ENCODE assay signal across 21 cellular contexts in genomic region chr3:159640220-159640619, GRCh38.
A peak's percentile ranks its signal among the peaks of the same experiment; 100 is the strongest.
DNase-seq lines count a peak whose midpoint lies in the region; ATAC-seq, FAIRE-seq and TF ChIP-seq lines count a peak whose summit lies in the region.
"Had no signal": no experiment of that assay in that cellular context is flagged by ENCODE, and none has a peak within 500 bp of the region (broad histone marks: within the 10 kb centered on the region; RNA-seq: fewer than 3 reads in every experiment).

No MANE protein-coding gene starts in this region.

- H4K91ac ChIP-seq in IMR-90 (ENCODE audit: insufficient read depth, low read depth, low read length) = no peak overlapping the region

- ATAC-seq in GM23338 = no peak
- ATAC-seq in IMR-90 (ENCODE audit: low read depth) = no peak
- no peak for ATAC-seq in WTC11
- no peak for ATAC-seq in GM18511 (IDR thresholded peaks at IDR 0.05; ENCODE audit: unreplicated experiment)
- ATAC-seq: CD8-positive, alpha-beta T cell had no signal

- H2AFZ ChIP-seq in GM23338 (peak overlapping the region; percentile 60), IMR-90 (replicated peaks; ENCODE audit: low read length, poor library complexity) (no peak overlapping the region)

- CTCF ChIA-PET in IMR-90 (lab: Yijun Ruan, JAX) (no interaction called here), WTC11 (lab: Charles Lee) (interaction anchor here (1.2 kb wide), 1 partner anchor 164 kb away, joined by 3 read pairs; no protein-coding TSS in a partner anchor)

- no peaks in the 10 kb centered on the region for H4K20me1 ChIP-seq in GM23338 (replicated peaks; ENCODE audit: insufficient read depth)
- no peaks in the 10 kb centered on the region for H4K20me1 ChIP-seq in IMR-90 (ENCODE audit: insufficient read depth, low read length)
- H4K20me1 ChIP-seq: BLaER1 treated with 17β-estradiol and CSF1 and Interleukin-3, amounts not matched to agents 10 nM and 100 nM had no signal

- H3K9me1 ChIP-seq in IMR-90 (ENCODE audit: insufficient read depth, low read length) = no peaks in the 10 kb centered on the region; the same call in 1 of the 2 replicates

- H3K9me3 ChIP-seq in IMR-90 (ENCODE audit: control insufficient read depth, insufficient read depth, low read length) (no peaks in the 10 kb centered on the region), spleen (no peaks in the 10 kb centered on the region)
- H3K9me3 ChIP-seq: BLaER1 treated with 17β-estradiol and CSF1 and Interleukin-3, amounts not matched to agents 10 nM and 100 nM had no signal

- no peaks in the 10 kb centered on the region for H3K79me1 ChIP-seq in IMR-90 (ENCODE audit: low read depth in 1 of 2, low read length in 2 of 2)

- no peak overlapping the region for H2BK120ac ChIP-seq in IMR-90 (ENCODE audit: low read depth, low read length)

- H3K4ac ChIP-seq in IMR-90 (ENCODE audit: low read depth, low read length) = no peak overlapping the region

- H3K4me1 Mint-ChIP-seq in GM23338 = peaks cover 17% of the 10 kb centered on the region
- H3K4me1 Mint-ChIP-seq in WTC11 = peaks cover 22% of the 10 kb centered on the region
- H3K4me1 Mint-ChIP-seq: B cell, IgD-negative memory B cell had no signal

- in situ Hi-C loops in IMR-90 (cut with MboI; ENCODE audit: low sequenced_read_pairs) = no loop called here

- peaks cover 11% of the 10 kb centered on the region for H3K4me1 ChIP-seq in GM23338 (ENCODE audit: insufficient read depth)
- peaks cover 5% of the 10 kb centered on the region; the same call in 1 of the 2 replicates for H3K4me1 ChIP-seq in IMR-90 (ENCODE audit: control insufficient read depth, insufficient read depth, low read length)
- no peaks in the 10 kb centered on the region for H3K4me1 ChIP-seq in spleen
- H3K4me1 ChIP-seq: BLaER1 treated with 17β-estradiol and CSF1 and Interleukin-3, amounts not matched to agents 10 nM and 100 nM had no signal

- no peak for DNase-seq in GM23338 (ENCODE audit: low spot score)
- no peak for DNase-seq in IMR-90
- DNase-seq in WTC11 (ENCODE audit: low spot score) = no peak
- DNase-seq in fibroblast of mammary gland (ENCODE audit: low read depth) = peak; percentile 21
- no peak for DNase-seq in HTR-8/SVneo (ENCODE audit: insufficient read length, low spot score)
- DNase-seq in spleen = no peak
- DNase-seq in NCI-H2227 (lab: John Stamatoyannopoulos, UW; ENCODE audit: unreplicated experiment) = no peak
- DNase-seq: Calu3; CD8-positive, alpha-beta T cell; DMS 273 treated with DMSO at 0.1 percent for 48 hours; DMS53; DND-41; EL; GOT3; H9; KG1 had no signal

- H3K36me3 Mint-ChIP-seq in GM23338 (ENCODE audit: low read depth) (no peaks in the 10 kb centered on the region), WTC11 (no peaks in the 10 kb centered on the region)
- H3K36me3 Mint-ChIP-seq: CD8-positive, alpha-beta T cell; IgD-negative memory B cell had no signal

- no peak overlapping the region for H3K14ac ChIP-seq in IMR-90 (replicated peaks; ENCODE audit: low read depth, low read length)

- H2AK9ac ChIP-seq in IMR-90 (replicated peaks; ENCODE audit: low read depth, low read length, poor library complexity) = no peak overlapping the region

- no peak overlapping the region for H2BK15ac ChIP-seq in IMR-90 (ENCODE audit: low read depth, low read length)

- H3K27me3 Mint-ChIP-seq in GM23338 (ENCODE audit: insufficient read depth, low read depth, poor library complexity) (peaks cover 2% of the 10 kb centered on the region), WTC11 (ENCODE audit: low read depth) (no peaks in the 10 kb centered on the region)
- H3K27me3 Mint-ChIP-seq: B cell, IgD-negative memory B cell had no signal

- no peak overlapping the region for H2BK5ac ChIP-seq in IMR-90 (ENCODE audit: low read depth, low read length, poor library complexity, severe bottlenecking)

- H3K9me2 ChIP-seq in GM23338 (ENCODE audit: insufficient read depth) = peaks cover 3% of the 10 kb centered on the region; the same call in 1 of the 2 replicates

- no peak for FAIRE-seq in HTR-8/SVneo (lab: Jason Lieb, UNC)
- FAIRE-seq: GM12891 had no signal

- H3K9me3 Mint-ChIP-seq in GM23338 (no peaks in the 10 kb centered on the region), WTC11 (no peaks in the 10 kb centered on the region)
- H3K9me3 Mint-ChIP-seq: CD8-positive, alpha-beta T cell; H9; IgD-negative memory B cell had no signal

- no peak overlapping the region for H3K23ac ChIP-seq in IMR-90 (ENCODE audit: low read depth, low read length)

- H3F3A ChIP-seq in GM23338 (replicated peaks; ENCODE audit: low read depth) = no peaks in the 10 kb centered on the region

- H3K18ac ChIP-seq in IMR-90 (ENCODE audit: low read depth, low read length) = no peak overlapping the region; the same call in 1 of the 2 replicates

- H3K27ac ChIP-seq in GM23338 (ENCODE audit: low read depth) (no peak overlapping the region), IMR-90 (ENCODE audit: insufficient read depth, low read length) (no peak overlapping the region), spleen (no peak overlapping the region)
- H3K27ac ChIP-seq: BLaER1 treated with 17β-estradiol and CSF1 and Interleukin-3, amounts not matched to agents 10 nM and 100 nM had no signal

- no peak overlapping the region for H3K4me3 ChIP-seq in GM23338
- H3K4me3 ChIP-seq in IMR-90 (ENCODE audit: insufficient read depth, low read depth, low read length) = no peak overlapping the region
- no peak overlapping the region for H3K4me3 ChIP-seq in fibroblast of mammary gland (ENCODE audit: control insufficient read depth, low read depth, low read length)
- no peak overlapping the region for H3K4me3 ChIP-seq in spleen
- H3K4me3 ChIP-seq: BLaER1 treated with 17β-estradiol and CSF1 and Interleukin-3, amounts not matched to agents 10 nM and 100 nM had no signal

- no peak for TF ChIP-seq RAD21 in IMR-90 (IDR thresholded peaks at IDR 0.05; ENCODE audit: low read length)

- H3K9ac ChIP-seq in IMR-90 (ENCODE audit: low read depth, low read length) = no peak overlapping the region
- H3K9ac ChIP-seq: BLaER1 treated with 17β-estradiol and CSF1 and Interleukin-3, amounts not matched to agents 10 nM and 100 nM had no signal

- H3K79me2 ChIP-seq in GM23338 (replicated peaks; ENCODE audit: insufficient read depth) = no peaks in the 10 kb centered on the region

- H3K4me3 Mint-ChIP-seq in GM23338 = no peak overlapping the region
- H3K4me3 Mint-ChIP-seq in WTC11 = no peak overlapping the region
- H3K4me3 Mint-ChIP-seq: B cell; CD8-positive, alpha-beta T cell; H9; IgD-negative memory B cell had no signal

- no peak overlapping the region for H2AK5ac ChIP-seq in IMR-90 (ENCODE audit: low read depth, low read length)

- H4K5ac ChIP-seq in IMR-90 (ENCODE audit: low read depth, low read length) = no peak overlapping the region

- dilution Hi-C loops in IMR-90 (cut with HindIII; ENCODE audit: low sequenced_read_pairs, unreplicated experiment) = no loop called here

- no peaks in the 10 kb centered on the region for H3K36me3 ChIP-seq in GM23338 (ENCODE audit: insufficient read depth)
- H3K36me3 ChIP-seq in IMR-90 (ENCODE audit: control insufficient read depth, insufficient read depth, low read length) = no peaks in the 10 kb centered on the region
- H3K36me3 ChIP-seq in spleen = no peaks in the 10 kb centered on the region
- H3K36me3 ChIP-seq: BLaER1 treated with 17β-estradiol and CSF1 and Interleukin-3, amounts not matched to agents 10 nM and 100 nM had no signal

- TF ChIP-seq POLR2A in IMR-90 (IDR thresholded peaks at IDR 0.05; ENCODE audit: low read depth, low read length) = no peak
- no peak for TF ChIP-seq POLR2A in spleen (IDR thresholded peaks at IDR 0.05)

- no peak overlapping the region for H2BK20ac ChIP-seq in IMR-90 (ENCODE audit: low read depth, low read length)

- H3K4me2 ChIP-seq in GM23338 = no peak overlapping the region
- H3K4me2 ChIP-seq in IMR-90 (ENCODE audit: low read depth, low read length) = no peak overlapping the region
- H3K4me2 ChIP-seq: BLaER1 treated with 17β-estradiol and CSF1 and Interleukin-3, amounts not matched to agents 10 nM and 100 nM had no signal

- H3K27ac Mint-ChIP-seq in GM23338 (peak overlapping the region; percentile 83), WTC11 (peak overlapping the region; percentile 26)
- H3K27ac Mint-ChIP-seq: B cell; CD8-positive, alpha-beta T cell; H9; IgD-negative memory B cell had no signal

- H3K27me3 ChIP-seq in GM23338 (ENCODE audit: insufficient read depth) (no peaks in the 10 kb centered on the region), IMR-90 (ENCODE audit: control insufficient read depth, insufficient read depth, low read length) (no peaks in the 10 kb centered on the region; the same call in 1 of the 2 replicates), spleen (replicated peaks in 1 of 7) (no peaks in the 10 kb centered on the region)
- H3K27me3 ChIP-seq: BLaER1 treated with 17β-estradiol and CSF1 and Interleukin-3, amounts not matched to agents 10 nM and 100 nM had no signal

- intact Hi-C loops in IMR-90 (cut with micrococcal nuclease) (no loop called here), spleen (cut with DNase I; ENCODE audit: low total_unique reads) (no loop called here)

- BruUV-seq in IMR-90 (replicated peaks; lab: Mats Ljungman, UMichigan) = no TSS peak

- no peak overlapping the region for H3K56ac ChIP-seq in IMR-90 (ENCODE audit: extremely low read depth, insufficient read depth, low read length)

- TF ChIP-seq CTCF in GM23338 (conservative IDR thresholded peaks at IDR 0.05; ENCODE audit: low read depth in 2 of 2) = no peak
- TF ChIP-seq CTCF in IMR-90 (conservative IDR thresholded peaks at IDR 0.05; ENCODE audit: low read depth, low read length) = no peak
- no peak for TF ChIP-seq CTCF in WTC11 (IDR thresholded peaks at IDR 0.05)
- TF ChIP-seq CTCF in fibroblast of mammary gland (conservative IDR thresholded peaks at IDR 0.05; ENCODE audit: control insufficient read depth, insufficient read depth, low read depth, low read length) = no peak
- TF ChIP-seq CTCF in spleen (IDR thresholded peaks at IDR 0.05 in 8 of 11, conservative IDR thresholded peaks at IDR 0.05 in 3 of 11) = no peak

- no peak overlapping the region for H4K8ac ChIP-seq in IMR-90 (ENCODE audit: low read depth in 2 of 2, low read length in 2 of 2)

- WGBS in IMR-90 (ENCODE audit: extremely low coverage in 2 of 2, insufficient read length in 1 of 2), 2 experiments = 100% methylated on average over 1 of the region's 4 CpGs; no CpG with 5 or more reads in 1 of the 2 experiments
- 79 to 98% (median 85%) methylated on average over 4 of the region's 4 CpGs for whole genome bisulfite sequencing in spleen, 5 donors

- POLR2A ChIA-PET in IMR-90 (lab: Charles Lee; ENCODE audit: unreplicated experiment) = no interaction called here
- POLR2A ChIA-PET in WTC11 (lab: Charles Lee) = interaction anchor here (0.7 kb wide), 1 partner anchor 57 kb away, joined by 3 read pairs; no protein-coding TSS in a partner anchor

TF ChIP-seq in GM23338, 12 proteins besides CTCF, POLR2A, EP300 and RAD21 (continues in another document):
- no peak for TF ChIP-seq JUNB (IDR thresholded peaks at IDR 0.05; ENCODE audit: unreplicated experiment)

TF ChIP-seq in IMR-90, 13 proteins besides CTCF, POLR2A, EP300 and RAD21:
- peak; percentile 78 for TF ChIP-seq CEBPB (IDR thresholded peaks at IDR 0.05; ENCODE audit: low read depth, low read length)
- TF ChIP-seq NFE2L2 (IDR thresholded peaks at IDR 0.05; ENCODE audit: low read depth, low read length) = no peak
TF ChIP-seq in IMR-90: peak in this region for 1.

TF ChIP-seq in WTC11, 78 proteins besides CTCF, POLR2A, EP300 and RAD21 (continues in another document):
- TF ChIP-seq TEAD1 (CRISPR knock-in tag; IDR thresholded peaks at IDR 0.05) = no peak
- TF ChIP-seq ATF1 (CRISPR knock-in tag; IDR thresholded peaks at IDR 0.05) = no peak
